Comparison of ENCODE assay signal across 8 cellular contexts in genomic region chr7:99557940-99558305, GRCh38. TPM values are rescaled to one million over a fixed set of nuclear protein-coding genes. Genes with fewer than 3 reads are reported as not detected.
A peak's percentile ranks its signal among the peaks of the same experiment; 100 is the strongest.
DNase-seq lines count a peak whose midpoint lies in the region; ATAC-seq and TF ChIP-seq lines count a peak whose summit lies in the region.

No MANE protein-coding gene starts in this region.

- in situ Hi-C loops in GM13976 (cut with MboI; ENCODE audit: low sequenced_read_pairs, unreplicated experiment): no loop called here

- peak; percentile 50 for ATAC-seq in GM21529 (IDR thresholded peaks at IDR 0.05; ENCODE audit: unreplicated experiment)
- ATAC-seq in omental fat pad (ENCODE audit: low FRiP score): peak; percentile 62

- H3K9me3 Mint-ChIP-seq in Caco-2 (ENCODE audit: unreplicated experiment): no peaks in the 10 kb centered on the region

- CTCF ChIA-PET in Caco-2 (lab: Charles Lee): no interaction called here

- H3K4me1 ChIP-seq in Caco-2 (peaks cover 21% of the 10 kb centered on the region), endocrine pancreas (ENCODE audit: control insufficient read depth, insufficient read depth, low read length) (no peaks in the 10 kb centered on the region)

- BruUV-seq in Caco-2 (replicated peaks; lab: Mats Ljungman, UMichigan): no TSS peak

- POLR2A ChIA-PET in Caco-2 (lab: Charles Lee): no interaction called here

- peak overlapping the region; percentile 62 for H3K27ac Mint-ChIP-seq in Caco-2 (ENCODE audit: unreplicated experiment)

- peaks cover 5% of the 10 kb centered on the region for H3K36me3 Mint-ChIP-seq in Caco-2 (ENCODE audit: insufficient read depth, unreplicated experiment)

- intact Hi-C loops in Caco-2 (cut with micrococcal nuclease; ENCODE audit: unreplicated experiment): no loop called here

- peak overlapping the region; percentile 66 for H3K4me3 ChIP-seq in Caco-2 (ENCODE audit: low read depth, low read length)
- peak overlapping the region; percentile 93 for H3K4me3 ChIP-seq in endocrine pancreas (ENCODE audit: control insufficient read depth, insufficient read depth, low read length)

- H3K4me1 Mint-ChIP-seq in Caco-2 (ENCODE audit: low read depth, unreplicated experiment): peaks cover 24% of the 10 kb centered on the region

- no peaks in the 10 kb centered on the region for H3K9me3 ChIP-seq in Caco-2
- H3K9me3 ChIP-seq in endocrine pancreas (ENCODE audit: control insufficient read depth, low read length): no peaks in the 10 kb centered on the region

- H3K36me3 ChIP-seq in Caco-2 (ENCODE audit: control insufficient read depth, insufficient read depth, low read length): no peaks in the 10 kb centered on the region
- H3K36me3 ChIP-seq in endocrine pancreas (ENCODE audit: control insufficient read depth, insufficient read depth, low read length): peaks cover 10% of the 10 kb centered on the region

- H3K9ac ChIP-seq in endocrine pancreas (ENCODE audit: control insufficient read depth, insufficient read depth, low read length): peak overlapping the region; percentile 99

- DNase-seq in Caco-2 (no peak), M059J (ENCODE audit: low read depth) (peak; percentile 44), omental fat pad (ENCODE audit: low spot score) (no peak), GM13976 (ENCODE audit: low spot score) (no peak), NK-92 (lab: John Stamatoyannopoulos, UW; ENCODE audit: unreplicated experiment) (no peak)
- no peak for DNase-seq in stimulated activated CD4-positive, alpha-beta T cell treated with anti-CD3 and anti-CD28 coated beads, Interleukin-4, amount 100 ng/mL, for 4 hours

- H3K27me3 Mint-ChIP-seq in Caco-2 (ENCODE audit: insufficient read depth, unreplicated experiment): no peaks in the 10 kb centered on the region

- peak overlapping the region; percentile 77 for H3K4me3 Mint-ChIP-seq in Caco-2 (ENCODE audit: unreplicated experiment)

- H3K27me3 ChIP-seq in Caco-2 (replicated peaks; ENCODE audit: control insufficient read depth, insufficient read depth, low read length): no peaks in the 10 kb centered on the region
- H3K27me3 ChIP-seq in endocrine pancreas (ENCODE audit: control insufficient read depth, insufficient read depth, low read length): no peaks in the 10 kb centered on the region

- no peak for TF ChIP-seq CTCF in Caco-2 (IDR thresholded peaks at IDR 0.05; ENCODE audit: insufficient read depth in 1 of 2, low read depth in 1 of 2, low read length in 1 of 2, severe bottlenecking in 1 of 2, unreplicated experiment in 1 of 2)
- no peak for TF ChIP-seq CTCF in omental fat pad (IDR thresholded peaks at IDR 0.05)
- TF ChIP-seq CTCF in GM13976 (IDR thresholded peaks at IDR 0.05; ENCODE audit: borderline replicate concordance, control extremely low read depth, extremely low read depth, insufficient read depth, missing control alignments): no peak

RNA-seq across cellular contexts. Expression of gene ZNF655, which starts 0.5 kb away (rescaled TPM):
- total RNA-seq in Caco-2 (2022) (21.1 and 21.2 TPM in 2 replicates), omental fat pad (100 to 1,000 TPM; 104 to 164 (median 109) TPM)
- 54.1 and 55.2 TPM in 2 replicates for total RNA-seq in M059J (2014; rRNA removed; shearing (Covaris generic))

RNA-seq across cellular contexts. Expression of gene FAM200A, which starts 6.0 kb away (rescaled TPM):
- total RNA-seq in Caco-2 (2022): 5.2 TPM in 2 replicates
- 8.6 and 13.3 TPM in 2 replicates for total RNA-seq in M059J (2014; rRNA removed; shearing (Covaris generic))
- total RNA-seq in omental fat pad: 1 to 10 TPM; 2.8 to 5.8 (median 3.3) TPM

RNA-seq across cellular contexts. Expression of gene TMEM225B, which starts 40.1 kb away (rescaled TPM):
- 0.27 TPM in 1 of 2 replicates, not detected in the other for total RNA-seq in Caco-2 (2022)
- total RNA-seq in M059J (2014; rRNA removed; shearing (Covaris generic)): 0.20 and 0.62 TPM in 2 replicates
- 1 to 10 TPM in 1 of 4 donors, under 1 TPM in 3; 0.82 to 1.8 (median 0.89) TPM for total RNA-seq in omental fat pad

RNA-seq across cellular contexts. Expression of gene ZKSCAN5, which starts 53.5 kb away (rescaled TPM):
- total RNA-seq in Caco-2 (2022) (12.4 and 13.3 TPM in 2 replicates), omental fat pad (10 to 100 TPM in 1 of 4 donors, 1 to 10 TPM in 3; 6.1 to 10.2 (median 7.8) TPM)
- total RNA-seq in M059J (2014; rRNA removed; shearing (Covaris generic)): 12.8 and 19.9 TPM in 2 replicates

RNA-seq across cellular contexts. Expression of gene ZNF394, which starts 57.8 kb away (rescaled TPM):
- 29.6 and 31.8 TPM in 2 replicates for total RNA-seq in Caco-2 (2022)
- total RNA-seq in M059J (2014; rRNA removed; shearing (Covaris generic)): 24.0 and 32.0 TPM in 2 replicates
- total RNA-seq in omental fat pad: 10 to 100 TPM; 23.7 to 46.7 (median 35.6) TPM
